ENCODE assay signal across 8 cellular contexts in the genomic region with DNA sequence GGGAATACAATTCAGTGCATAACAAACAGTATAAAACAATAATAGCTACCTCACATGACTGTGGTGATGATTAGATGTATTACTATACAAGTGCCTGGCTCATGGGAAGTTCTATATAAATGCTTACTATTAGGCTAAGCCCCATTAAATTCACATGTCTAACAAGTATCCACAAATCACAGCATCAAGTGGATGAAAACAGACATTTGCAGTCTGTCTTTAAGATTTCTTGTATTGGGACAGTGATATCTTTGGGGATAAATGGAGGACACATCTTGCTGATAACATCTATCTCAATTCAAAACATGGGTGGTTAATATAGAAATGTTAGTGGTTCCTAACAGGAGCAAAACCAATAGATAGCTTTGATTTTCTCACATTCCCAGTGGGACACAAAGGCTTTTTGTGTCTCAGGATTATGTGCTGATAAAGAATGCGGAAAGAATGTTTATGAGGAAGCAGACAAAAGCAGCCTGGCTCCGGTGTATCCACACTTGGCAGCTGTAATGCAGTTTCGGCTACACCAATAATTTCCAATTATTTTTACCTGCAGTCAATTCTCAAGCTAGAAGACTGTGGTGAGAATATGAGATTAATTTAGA. TPM values are rescaled to one million over a fixed set of nuclear protein-coding genes. Genes with fewer than 3 reads are reported as not detected.
DNase-seq lines count a peak whose midpoint lies in the region; ATAC-seq lines count a peak whose summit lies in the region.

No MANE protein-coding gene starts in this region.

- DNase-seq in amniotic epithelial cell (ENCODE audit: low read depth) (peak; percentile 24), inferior parietal cortex (ENCODE audit: extremely low spot score) (peak; percentile 53), COLO668 (lab: John Stamatoyannopoulos, UW; ENCODE audit: unreplicated experiment) (no peak), NAMALWA (ENCODE audit: low spot score) (no peak), HuH-7.5 (ENCODE audit: low spot score) (no peak), immature natural killer cell (no peak)

- peak overlapping the region in 4 of 7 experiments; percentile 4 to 29 (median 10) for H3K4me3 ChIP-seq in skin epidermis

- H3K27ac Mint-ChIP-seq in immature natural killer cell = no peak overlapping the region

- peak; percentile 11 for ATAC-seq in HG02870 (IDR thresholded peaks at IDR 0.05; ENCODE audit: unreplicated experiment)

- H3K4me1 Mint-ChIP-seq in immature natural killer cell = peaks cover 0 to 4% of the 10 kb centered on the region in 2 donors

- H3K4me3 Mint-ChIP-seq in immature natural killer cell = peak overlapping the region in 2 of 5 donors; percentile 15 to 43

- H3K27ac ChIP-seq in skin epidermis = peak overlapping the region in 18 of 21 experiments; percentile 24 to 81 (median 61)

- H3K9me3 Mint-ChIP-seq in immature natural killer cell = peaks cover 0 to 3% (median 0%) of the 10 kb centered on the region in 6 donors

- H3K36me3 Mint-ChIP-seq in immature natural killer cell = no peaks in the 10 kb centered on the region

- peaks cover 2 to 3% (median 3%) of the 10 kb centered on the region in 3 donors for H3K27me3 Mint-ChIP-seq in immature natural killer cell (ENCODE audit: low read depth in 3 of 3)

RNA-seq across cellular contexts. Expression of gene PTPRK, which starts 29.3 kb away (rescaled TPM):
- polyA plus RNA-seq in immature natural killer cell = not detected

Comparison
In these comparisons a context has a peak if more than half of its experiments do, and no peak if none do; other contexts are left out.
1. DNase-seq: peak in amniotic epithelial cell (single experiment) and inferior parietal cortex (single experiment); none in COLO668 (single experiment), NAMALWA (single experiment), HuH-7.5 (single experiment) and immature natural killer cell (0 of 3).